Comparison of ENCODE assay signal across 15 cellular contexts in the genomic region with DNA sequence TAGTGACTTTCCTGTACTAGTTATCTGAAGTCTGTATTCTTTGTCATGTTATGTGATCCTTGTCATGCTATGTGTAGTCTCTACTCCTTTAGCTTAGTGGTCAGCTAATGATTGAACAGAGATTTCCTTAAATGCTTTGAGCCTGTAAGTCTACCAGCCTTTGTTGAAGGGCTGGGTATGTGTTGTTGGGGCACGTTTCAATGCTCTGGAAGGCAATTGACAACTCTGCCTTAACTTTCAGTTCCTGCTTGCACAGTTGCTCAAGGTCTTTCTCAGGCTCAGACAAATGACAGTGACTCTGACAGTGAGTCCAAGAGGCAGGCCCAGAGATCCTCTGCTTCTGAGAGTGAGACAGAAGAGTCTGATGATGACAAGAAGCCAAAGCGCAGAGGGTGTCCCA.
DNase-seq lines count a peak whose midpoint lies in the region; ATAC-seq, FAIRE-seq and TF ChIP-seq lines count a peak whose summit lies in the region.
"Had no signal": no experiment of that assay in that cellular context is flagged by ENCODE, and none has a peak within 500 bp of the region (broad histone marks: within the 10 kb centered on the region; RNA-seq: fewer than 3 reads in every experiment).

No MANE protein-coding gene starts in this region.

- no peak for TF ChIP-seq CTCF in CD8-positive, alpha-beta T cell (IDR thresholded peaks at IDR 0.05)
- TF ChIP-seq CTCF in brain microvascular endothelial cell (IDR thresholded peaks at IDR 0.05; ENCODE audit: low read depth, low read length, missing control alignments) (no peak), esophagus squamous epithelium (IDR thresholded peaks at IDR 0.05) (no peak)

- no peak overlapping the region for H3K4me3 Mint-ChIP-seq in CD8-positive, alpha-beta T cell
- no peak overlapping the region for H3K4me3 Mint-ChIP-seq in activated T-helper 17 cell treated with anti-CD3 and anti-CD28 coated beads, Interleukin-2, amount 50 U/mL, for 72 hours
- H3K4me3 Mint-ChIP-seq: T-helper 1 cell treated with Interleukin-12 subunit alpha and Interleukin-12 subunit beta and Interleukin-4 antibody, amounts not matched to agents 30 μg/mL and 1 μg/mL, for 36 hours had no signal

- POLR2A ChIA-PET in CD8-positive, alpha-beta T cell (lab: Charles Lee): interaction anchor here (0.6 to 0.7 kb wide), 2 partner anchors 8 to 47 kb away, joined by 3 to 6 read pairs; no protein-coding TSS in a partner anchor

- H3K9me3 Mint-ChIP-seq in CD8-positive, alpha-beta T cell: no peaks in the 10 kb centered on the region
- H3K9me3 Mint-ChIP-seq in activated T-helper 17 cell treated with anti-CD3 and anti-CD28 coated beads, Interleukin-2, amount 50 U/mL, for 72 hours: no peaks in the 10 kb centered on the region
- H3K9me3 Mint-ChIP-seq: T-helper 1 cell treated with Interleukin-12 subunit alpha and Interleukin-12 subunit beta and Interleukin-4 antibody, amounts not matched to agents 30 μg/mL and 1 μg/mL, for 36 hours had no signal

- no peak overlapping the region for H3K4me3 ChIP-seq in CD8-positive, alpha-beta T cell (ENCODE audit: low read depth, low read length)
- H3K4me3 ChIP-seq in brain microvascular endothelial cell (ENCODE audit: low read depth, low read length): no peak overlapping the region
- no peak overlapping the region for H3K4me3 ChIP-seq in esophagus squamous epithelium
- H3K4me3 ChIP-seq: MG63, sigmoid colon had no signal

- H3K36me3 Mint-ChIP-seq in CD8-positive, alpha-beta T cell: peaks cover 90% of the 10 kb centered on the region
- H3K36me3 Mint-ChIP-seq in activated T-helper 17 cell treated with anti-CD3 and anti-CD28 coated beads, Interleukin-2, amount 50 U/mL, for 72 hours (ENCODE audit: low read depth): no peaks in the 10 kb centered on the region

- no peaks in the 10 kb centered on the region for H3K27me3 ChIP-seq in CD8-positive, alpha-beta T cell (ENCODE audit: insufficient read depth, low read length)
- H3K27me3 ChIP-seq in brain microvascular endothelial cell (replicated peaks): no peaks in the 10 kb centered on the region
- no peaks in the 10 kb centered on the region for H3K27me3 ChIP-seq in esophagus squamous epithelium
- H3K27me3 ChIP-seq: MG63, sigmoid colon had no signal

- DNase-seq in CD8-positive, alpha-beta T cell: no peak
- DNase-seq in GM19239 (ENCODE audit: insufficient read length, low spot score) (no peak), brain microvascular endothelial cell (no peak), anterior cingulate cortex (lab: John Stamatoyannopoulos, UW) (no peak), NCI-H524 (lab: John Stamatoyannopoulos, UW) (no peak), esophagus squamous epithelium (lab: John Stamatoyannopoulos, UW) (no peak)
- DNase-seq: activated T-cell treated with anti-CD3 and anti-CD28 coated beads for 4 hours, C1 segment of cervical spinal cord, foreskin fibroblast, mammary epithelial cell, MG63, sigmoid colon had no signal

- in situ Hi-C loops in brain microvascular endothelial cell (cut with HindIII; ENCODE audit: low pct_ligation_motif_present, low sequenced_read_pairs): no loop called here

- intact Hi-C loops in CD8-positive, alpha-beta T cell (cut with DNase I, micrococcal nuclease): loop anchor here in 1 of 2 experiments (1.0 to 2.0 kb wide), 2 partner anchors 10 to 15 kb away; no protein-coding TSS in a partner anchor
- intact Hi-C loops in esophagus squamous epithelium (cut with DNase I): loop anchor here (10.0 kb wide), 1 partner anchor 55 kb away; no protein-coding TSS in a partner anchor

- peaks cover 28% of the 10 kb centered on the region for H3K4me1 Mint-ChIP-seq in CD8-positive, alpha-beta T cell (ENCODE audit: low read depth)
- H3K4me1 Mint-ChIP-seq in activated T-helper 17 cell treated with anti-CD3 and anti-CD28 coated beads, Interleukin-2, amount 50 U/mL, for 72 hours: peaks cover 5% of the 10 kb centered on the region

- 72 to 92% methylated on average over 1 to 2 of the region's 2 CpGs for WGBS in esophagus squamous epithelium, 2 donors

- no peaks in the 10 kb centered on the region for H3K27me3 Mint-ChIP-seq in CD8-positive, alpha-beta T cell (ENCODE audit: low read depth)
- H3K27me3 Mint-ChIP-seq in activated T-helper 17 cell treated with anti-CD3 and anti-CD28 coated beads, Interleukin-2, amount 50 U/mL, for 72 hours: no peaks in the 10 kb centered on the region

- peaks cover 64% of the 10 kb centered on the region for H3K36me3 ChIP-seq in CD8-positive, alpha-beta T cell (ENCODE audit: insufficient read depth, low read length)
- H3K36me3 ChIP-seq in brain microvascular endothelial cell (replicated peaks) (peaks cover 76% of the 10 kb centered on the region), esophagus squamous epithelium (peaks cover 11 to 100% (median 48%) of the 10 kb centered on the region in 3 donors)

- H3K4me1 ChIP-seq in CD8-positive, alpha-beta T cell (ENCODE audit: insufficient read depth, low read length): no peaks in the 10 kb centered on the region
- no peaks in the 10 kb centered on the region for H3K4me1 ChIP-seq in esophagus squamous epithelium
- H3K4me1 ChIP-seq: sigmoid colon had no signal

- H3K27ac Mint-ChIP-seq in CD8-positive, alpha-beta T cell: peak overlapping the region; percentile 20
- peak overlapping the region; percentile 8 for H3K27ac Mint-ChIP-seq in activated T-helper 17 cell treated with anti-CD3 and anti-CD28 coated beads, Interleukin-2, amount 50 U/mL, for 72 hours
- H3K27ac Mint-ChIP-seq: T-helper 1 cell treated with Interleukin-12 subunit alpha and Interleukin-12 subunit beta and Interleukin-4 antibody, amounts not matched to agents 30 μg/mL and 1 μg/mL, for 36 hours had no signal

- H3K27ac ChIP-seq in CD8-positive, alpha-beta T cell (ENCODE audit: low read depth, low read length): no peak overlapping the region
- H3K27ac ChIP-seq in brain microvascular endothelial cell (no peak overlapping the region), esophagus squamous epithelium (no peak overlapping the region)
- H3K27ac ChIP-seq: sigmoid colon had no signal

- no peak for ATAC-seq in CD8-positive, alpha-beta T cell
- peak; percentile 69 for ATAC-seq in HG02943 (IDR thresholded peaks at IDR 0.05; ENCODE audit: low read depth, unreplicated experiment)
- ATAC-seq in activated T-helper 17 cell treated with anti-CD3 and anti-CD28 coated beads, Interleukin-2, amount 50 U/mL, for 72 hours (replicated peaks): no peak

- no peaks in the 10 kb centered on the region for H3K9me3 ChIP-seq in CD8-positive, alpha-beta T cell (ENCODE audit: low read length)
- H3K9me3 ChIP-seq in esophagus squamous epithelium: no peaks in the 10 kb centered on the region
- H3K9me3 ChIP-seq: MG63, sigmoid colon had no signal

- TF ChIP-seq POLR2A in esophagus squamous epithelium (IDR thresholded peaks at IDR 0.05): no peak

- CTCF ChIA-PET in CD8-positive, alpha-beta T cell (lab: Charles Lee): interaction anchor here (0.8 to 1.2 kb wide), 3 partner anchors 15 to 192 kb away, joined by 3 read pairs; no protein-coding TSS in a partner anchor

- FAIRE-seq in GM19239 (lab: Jason Lieb, UNC): peak; percentile 21
